In genomic region chr2:230968921-230969672, GRCh38 we compare ENCODE assay signal across 11 cellular contexts. TPM values are rescaled to one million over a fixed set of nuclear protein-coding genes. Genes with fewer than 3 reads are reported as not detected.
DNase-seq lines count a peak whose midpoint lies in the region; ATAC-seq, FAIRE-seq and TF ChIP-seq lines count a peak whose summit lies in the region.
"Had no signal": no experiment of that assay in that cellular context is flagged by ENCODE, and none has a peak within 500 bp of the region (broad histone marks: within the 10 kb centered on the region; RNA-seq: fewer than 3 reads in every experiment).

No MANE protein-coding gene starts in this region.

- no peak for ATAC-seq in CD4-positive, CD25-positive, alpha-beta regulatory T cell (ENCODE audit: low read depth in 2 of 2)
- ATAC-seq in GM18867 (IDR thresholded peaks at IDR 0.05; ENCODE audit: unreplicated experiment) (peak; percentile 47), foreskin keratinocyte (no peak)
- ATAC-seq: left ventricle myocardium superior had no signal

- H3K9me3 ChIP-seq in CD4-positive, CD25-positive, alpha-beta regulatory T cell (ENCODE audit: control insufficient read depth in 2 of 2, low read length in 2 of 2) = no peaks in the 10 kb centered on the region
- peaks cover 0 to 5% of the 10 kb centered on the region in 2 experiments; a peak in 1 of 4 replicates for H3K9me3 ChIP-seq in H1 (ENCODE audit: insufficient read depth in 2 of 2, low read depth in 1 of 2, low read length in 1 of 2)
- H3K9me3 ChIP-seq: ovary had no signal

- TF ChIP-seq EP300 in H1 (IDR thresholded peaks at IDR 0.05; ENCODE audit: borderline replicate concordance in 1 of 2, low read depth in 2 of 2, low read length in 2 of 2) = no peak

- H3K23ac ChIP-seq in H1 (ENCODE audit: insufficient read length) = no peak overlapping the region

- H3K4ac ChIP-seq in H1 (replicated peaks; ENCODE audit: insufficient read length, low read depth, low read length) = peak overlapping the region; percentile 78

- H3K4me1 ChIP-seq in CD4-positive, CD25-positive, alpha-beta regulatory T cell (ENCODE audit: control insufficient read depth, insufficient read depth, low read length, poor library complexity, severe bottlenecking) = peaks cover 11% of the 10 kb centered on the region
- H3K4me1 ChIP-seq in H1 (replicated peaks in 1 of 4; ENCODE audit: control insufficient read depth in 3 of 4, insufficient read depth in 4 of 4, low read length in 3 of 4) (no peaks in the 10 kb centered on the region), foreskin keratinocyte (no peaks in the 10 kb centered on the region)

- TF ChIP-seq CTCF in H1 (IDR thresholded peaks at IDR 0.05; ENCODE audit: control extremely low read depth in 1 of 3, insufficient read depth in 1 of 3, low read depth in 1 of 3, low read length in 3 of 3) (no peak), foreskin keratinocyte (conservative IDR thresholded peaks at IDR 0.05) (no peak), foreskin fibroblast (IDR thresholded peaks at IDR 0.05; ENCODE audit: low read depth, low read length) (no peak)

- CTCF ChIA-PET in H1 (lab: Charles Lee; ENCODE audit: partially characterized antibody) = interaction anchor here (0.9 to 2.6 kb wide), 2 partner anchors 16 to 56 kb away, joined by 3 to 8 read pairs; no protein-coding TSS in a partner anchor
- CTCF ChIA-PET in activated naive CD4-positive, alpha-beta T cell treated with anti-CD3 and anti-CD28 coated beads, Interleukin-2, amount 10 ng/mL, durations not matched to agents 7 days and 5 days (lab: Charles Lee) = interaction anchor here (1.0 to 2.0 kb wide), 2 partner anchors 10 to 19 kb away, joined by 3 to 5 read pairs; no protein-coding TSS in a partner anchor

- H4K91ac ChIP-seq in H1 (replicated peaks; ENCODE audit: insufficient read length, low read length) = peak overlapping the region; percentile 9

- H3K9me3 Mint-ChIP-seq in CD4-positive, CD25-positive, alpha-beta regulatory T cell = peaks cover 0 to 3% (median 0%) of the 10 kb centered on the region in 7 donors
- no peaks in the 10 kb centered on the region for H3K9me3 Mint-ChIP-seq in activated naive CD4-positive, alpha-beta T cell treated with anti-CD3 and anti-CD28 coated beads, Interleukin-2, amount 10 ng/mL, durations not matched to agents 7 days and 5 days

- H3K27me3 Mint-ChIP-seq in CD4-positive, CD25-positive, alpha-beta regulatory T cell = peaks cover 8% of the 10 kb centered on the region
- H3K27me3 Mint-ChIP-seq in activated naive CD4-positive, alpha-beta T cell treated with anti-CD3 and anti-CD28 coated beads, Interleukin-2, amount 10 ng/mL, durations not matched to agents 7 days and 5 days = peaks cover 14% of the 10 kb centered on the region

- no peaks in the 10 kb centered on the region for H3K36me3 ChIP-seq in CD4-positive, CD25-positive, alpha-beta regulatory T cell (ENCODE audit: control insufficient read depth, insufficient read depth, low read length)
- no peaks in the 10 kb centered on the region for H3K36me3 ChIP-seq in H1 (ENCODE audit: control insufficient read depth in 2 of 4, insufficient read depth in 4 of 4, low read length in 3 of 4)
- H3K36me3 ChIP-seq: ovary had no signal

- WGBS in H1 (ENCODE audit: extremely low coverage in 1 of 2, insufficient coverage in 1 of 2, insufficient read length in 1 of 2, insufficient replicate concordance in 2 of 2, low coverage in 1 of 2, low lambda C conversion rate in 2 of 2, missing lambda C conversion rate in 1 of 2), 2 experiments = 92% methylated on average over 16 of the region's 16 CpGs; no CpG with 5 or more reads in 1 of the 2 experiments

- H3K79me1 ChIP-seq in H1 (ENCODE audit: low read depth, low read length) = no peaks in the 10 kb centered on the region

- no peak overlapping the region for H3K14ac ChIP-seq in H1 (ENCODE audit: insufficient read length)

- H3K56ac ChIP-seq in H1 (replicated peaks; ENCODE audit: insufficient read length, low read depth, low read length) = no peak overlapping the region

- H3K4me3 ChIP-seq in CD4-positive, CD25-positive, alpha-beta regulatory T cell (ENCODE audit: low read depth, low read length) = peak overlapping the region; percentile 49
- H3K4me3 ChIP-seq in H1 (ENCODE audit: extremely low read depth in 1 of 4, insufficient read depth in 2 of 4, low read depth in 3 of 4, low read length in 4 of 4) (no peak overlapping the region), foreskin fibroblast (ENCODE audit: low read depth in 1 of 2, low read length in 2 of 2) (no peak overlapping the region)
- H3K4me3 ChIP-seq: ovary had no signal

- H3K4me2 ChIP-seq in H1 (ENCODE audit: insufficient read depth in 1 of 2, low read depth in 2 of 2, low read length in 2 of 2) = no peak overlapping the region

- no peaks in the 10 kb centered on the region for H3K27me3 ChIP-seq in CD4-positive, CD25-positive, alpha-beta regulatory T cell (ENCODE audit: control insufficient read depth, insufficient read depth, low read length)
- H3K27me3 ChIP-seq in H1 (replicated peaks in 1 of 4; ENCODE audit: control insufficient read depth in 3 of 4, extremely low read depth in 1 of 4, insufficient read depth in 3 of 4, low read length in 3 of 4) (no peaks in the 10 kb centered on the region), foreskin keratinocyte (peaks cover 2% of the 10 kb centered on the region)
- H3K27me3 ChIP-seq: ovary had no signal

- no peaks in the 10 kb centered on the region for H3K23me2 ChIP-seq in H1 (ENCODE audit: low read depth, low read length)

- H3K27ac ChIP-seq in CD4-positive, CD25-positive, alpha-beta regulatory T cell (ENCODE audit: insufficient read depth, low read length, poor library complexity, severe bottlenecking) = no peak overlapping the region
- no peak overlapping the region for H3K27ac ChIP-seq in H1 (ENCODE audit: low read depth, low read length)
- H3K27ac ChIP-seq in foreskin keratinocyte = no peak overlapping the region
- H3K27ac ChIP-seq: ovary had no signal

- no peaks in the 10 kb centered on the region for H4K20me1 ChIP-seq in H1 (replicated peaks in 1 of 2; ENCODE audit: control insufficient read depth in 1 of 2, insufficient read depth in 2 of 2, low read length in 2 of 2)

- no peak overlapping the region; the same call in 1 of the 2 replicates for H3K18ac ChIP-seq in H1 (ENCODE audit: extremely low read depth, low read length)

- peak overlapping the region in 3 of 4 donors; percentile 39 to 66 (median 44) for H3K4me3 Mint-ChIP-seq in CD4-positive, CD25-positive, alpha-beta regulatory T cell
- no peak overlapping the region for H3K4me3 Mint-ChIP-seq in activated naive CD4-positive, alpha-beta T cell treated with anti-CD3 and anti-CD28 coated beads, Interleukin-2, amount 10 ng/mL, durations not matched to agents 7 days and 5 days

- H2AFZ ChIP-seq in H1 (ENCODE audit: low read length) = no peak overlapping the region

- no peak overlapping the region for H3K9ac ChIP-seq in H1 (replicated peaks in 1 of 4; ENCODE audit: extremely low read depth in 1 of 4, low read depth in 3 of 4, low read length in 3 of 4)

- peak overlapping the region; percentile 63; the same call in 1 of the 2 replicates for H4K8ac ChIP-seq in H1 (ENCODE audit: extremely low read depth, insufficient read depth, low read length)

- DNase-seq in CD4-positive, CD25-positive, alpha-beta regulatory T cell = no peak
- DNase-seq in OCI-M1 (lab: John Stamatoyannopoulos, UW) = peak; percentile 62
- DNase-seq in H1 (ENCODE audit: low read depth in 1 of 2, low spot score in 2 of 2) = no peak
- DNase-seq in foreskin keratinocyte = no peak
- no peak for DNase-seq in foreskin fibroblast
- DNase-seq in activated naive CD4-positive, alpha-beta T cell treated with anti-CD3 and anti-CD28 coated beads, Interleukin-2, amount 10 ng/mL, durations not matched to agents 7 days and 5 days = no peak
- no peak for DNase-seq in NAMALWA (ENCODE audit: low spot score)
- DNase-seq: left ventricle myocardium superior, NCI-H69, ovary had no signal

- H2BK120ac ChIP-seq in H1 (replicated peaks; ENCODE audit: low read depth, low read length) = no peak overlapping the region

- no peak overlapping the region for H2BK15ac ChIP-seq in H1 (ENCODE audit: low read length)

- TF ChIP-seq POLR2A in H1 (IDR thresholded peaks at IDR 0.05; ENCODE audit: control extremely low read depth in 1 of 2, low read depth in 2 of 2, low read length in 2 of 2) = no peak

- peak overlapping the region in 1 of 3 donors; percentile 46 for H3K27ac Mint-ChIP-seq in CD4-positive, CD25-positive, alpha-beta regulatory T cell
- no peak overlapping the region for H3K27ac Mint-ChIP-seq in activated naive CD4-positive, alpha-beta T cell treated with anti-CD3 and anti-CD28 coated beads, Interleukin-2, amount 10 ng/mL, durations not matched to agents 7 days and 5 days

- no peaks in the 10 kb centered on the region for H3K36me3 Mint-ChIP-seq in CD4-positive, CD25-positive, alpha-beta regulatory T cell
- H3K36me3 Mint-ChIP-seq in activated naive CD4-positive, alpha-beta T cell treated with anti-CD3 and anti-CD28 coated beads, Interleukin-2, amount 10 ng/mL, durations not matched to agents 7 days and 5 days = no peaks in the 10 kb centered on the region

- no peak for FAIRE-seq in H1 (lab: Jason Lieb, UNC)

- H3K79me2 ChIP-seq in H1 (ENCODE audit: control insufficient read depth in 1 of 2, insufficient read depth in 2 of 2, low read length in 2 of 2) = no peaks in the 10 kb centered on the region

- POLR2A ChIA-PET in H1 (lab: Charles Lee; ENCODE audit: partially characterized antibody) = no interaction called here

- H3K4me1 Mint-ChIP-seq in CD4-positive, CD25-positive, alpha-beta regulatory T cell = peaks cover 4 to 27% (median 16%) of the 10 kb centered on the region in 4 donors
- H3K4me1 Mint-ChIP-seq in activated naive CD4-positive, alpha-beta T cell treated with anti-CD3 and anti-CD28 coated beads, Interleukin-2, amount 10 ng/mL, durations not matched to agents 7 days and 5 days = peaks cover 13% of the 10 kb centered on the region

- TF ChIP-seq RAD21 in H1 (IDR thresholded peaks at IDR 0.05 in 1 of 2, conservative IDR thresholded peaks at IDR 0.05 in 1 of 2; ENCODE audit: low read depth in 2 of 2, low read length in 2 of 2) = no peak

- no peak overlapping the region for H2BK20ac ChIP-seq in H1 (ENCODE audit: low read length)

- H2BK5ac ChIP-seq in H1 (ENCODE audit: low read depth, low read length) = no peak overlapping the region

- H4K5ac ChIP-seq in H1 (ENCODE audit: insufficient read length, low read depth, low read length) = no peak overlapping the region

- peak overlapping the region; percentile 13; the same call in 1 of the 2 replicates for H2AK5ac ChIP-seq in H1 (ENCODE audit: low read depth, low read length)

- H2BK12ac ChIP-seq in H1 (ENCODE audit: low read depth, low read length) = no peak overlapping the region

RNA-seq across cellular contexts. Expression of gene SPATA3, which starts 26.8 kb away (rescaled TPM):
- total RNA-seq in CD4-positive, CD25-positive, alpha-beta regulatory T cell = 0.72 TPM
- polyA plus RNA-seq in CD4-positive, CD25-positive, alpha-beta regulatory T cell = not detected
- total RNA-seq in H1 (2021; fragmentation: NEBNext Ultra II Directional; extraction: Animal tissue kit (Norgen Biotek cat#: 25700)) = not detected in 2 replicates
- polyA plus RNA-seq in H1 (2011; rRNA removed) (not detected in 2 replicates), foreskin keratinocyte (not detected in 2 replicates)
- polyA plus RNA-seq in H1 (2011; cell fraction: cytosol; rRNA removed) = not detected
- polyA plus RNA-seq in H1 (2011; cell fraction: nucleus; rRNA removed) = not detected
- not detected in 4 replicates for polyA plus RNA-seq in H1 (2012, experiment 1 of 2)
- polyA plus RNA-seq in H1 (2012, experiment 2 of 2) = not detected
- polyA plus RNA-seq in H1 (2013, experiment 1 of 2) = not detected
- not detected for polyA plus RNA-seq in H1 (2013, experiment 2 of 2)
- polyA minus RNA-seq in H1 (2011; rRNA and poly(A)+ RNA removed) = not detected in 2 replicates
- not detected for polyA minus RNA-seq in H1 (2011; cell fraction: cytosol; rRNA and poly(A)+ RNA removed)
- polyA minus RNA-seq in H1 (2011; cell fraction: nucleus; rRNA and poly(A)+ RNA removed) = not detected
- not detected in 2 replicates for total RNA-seq in foreskin keratinocyte
- total RNA-seq: left ventricle myocardium superior, ovary had no signal
- polyA plus RNA-seq: ovary had no signal

RNA-seq across cellular contexts. Expression of gene GPR55, which starts 44.1 kb away (rescaled TPM):
- 24.4 TPM for total RNA-seq in CD4-positive, CD25-positive, alpha-beta regulatory T cell
- 1 to 10 TPM; 1.6 to 7.1 (median 4.0) TPM for polyA plus RNA-seq in CD4-positive, CD25-positive, alpha-beta regulatory T cell
- total RNA-seq in H1 (2021; fragmentation: NEBNext Ultra II Directional; extraction: Animal tissue kit (Norgen Biotek cat#: 25700)) = not detected in 2 replicates
- polyA plus RNA-seq in H1 (2011; rRNA removed) = not detected in 2 replicates
- not detected for polyA plus RNA-seq in H1 (2011; cell fraction: cytosol; rRNA removed)
- not detected for polyA plus RNA-seq in H1 (2011; cell fraction: nucleus; rRNA removed)
- not detected in 4 replicates for polyA plus RNA-seq in H1 (2012, experiment 1 of 2)
- not detected for polyA plus RNA-seq in H1 (2012, experiment 2 of 2)
- polyA plus RNA-seq in H1 (2013, experiment 1 of 2) = not detected
- polyA plus RNA-seq in H1 (2013, experiment 2 of 2) = not detected
- polyA minus RNA-seq in H1 (2011; rRNA and poly(A)+ RNA removed) = not detected in 2 replicates
- not detected for polyA minus RNA-seq in H1 (2011; cell fraction: cytosol; rRNA and poly(A)+ RNA removed)
- not detected for polyA minus RNA-seq in H1 (2011; cell fraction: nucleus; rRNA and poly(A)+ RNA removed)
- total RNA-seq in foreskin keratinocyte = not detected in 2 replicates
- not detected in 2 replicates for polyA plus RNA-seq in foreskin keratinocyte
- total RNA-seq: left ventricle myocardium superior had no signal

Comparison
In these comparisons a context has a peak if more than half of its experiments do, and no peak if none do; other contexts are left out.
1. RNA of gene GPR55, which starts 44.1 kb away (total RNA-seq): 24.4 TPM in CD4-positive, CD25-positive, alpha-beta regulatory T cell (single experiment); not detected in H1 and not detected in foreskin keratinocyte; every median in the first group is over 10 times any median in the second.